In genomic region chr3:191307341-191307740, GRCh38 we compare ENCODE assay signal across 31 cellular contexts. TPM values are rescaled to one million over a fixed set of nuclear protein-coding genes. Genes with fewer than 3 reads are reported as not detected.
DNase-seq lines count a peak whose midpoint lies in the region; ATAC-seq, FAIRE-seq and TF ChIP-seq lines count a peak whose summit lies in the region.
"Had no signal": no experiment of that assay in that cellular context is flagged by ENCODE, and none has a peak within 500 bp of the region (broad histone marks: within the 10 kb centered on the region; RNA-seq: fewer than 3 reads in every experiment).

No MANE protein-coding gene starts in this region.

- no TSS peak for BruUV-seq in HepG2 (replicated peaks; lab: Mats Ljungman, UMichigan)

- no peaks in the 10 kb centered on the region for H3K27me3 Mint-ChIP-seq in stimulated activated memory B cell treated with anti-CD40 and anti-IgM and Interleukin-4, amounts not matched to agents 10 μg/mL and 1 μg/mL and 100 μg/mL, for 72 hours
- H3K27me3 Mint-ChIP-seq in neural progenitor cell (ENCODE audit: insufficient read depth, low read depth): no peaks in the 10 kb centered on the region
- H3K27me3 Mint-ChIP-seq: CD4-positive, alpha-beta memory T cell; CD4-positive, CD25-positive, alpha-beta regulatory T cell; CD8-positive, alpha-beta memory T cell had no signal

- no peaks in the 10 kb centered on the region for H3F3A ChIP-seq in neural progenitor cell (ENCODE audit: low read depth)

- H3K4me1 ChIP-seq in liver (ENCODE audit: control insufficient read depth in 4 of 4, insufficient read depth in 4 of 4, low read length in 3 of 4) (no peaks in the 10 kb centered on the region), HepG2 (ENCODE audit: insufficient read depth, low read length) (no peaks in the 10 kb centered on the region), neural progenitor cell (no peaks in the 10 kb centered on the region)
- H3K4me1 ChIP-seq: BE2C, BLaER1 had no signal

- in situ Hi-C loops in HepG2 (cut with HindIII; ENCODE audit: extremely low pct_ligation_motif_present, low pct_unique_long_range_greater_than_20kb): no loop called here

- 44% methylated on average over 4 of the region's 4 CpGs for WGBS in liver
- 19% methylated on average over 4 of the region's 4 CpGs for WGBS in HepG2 (ENCODE audit: low lambda C conversion rate)

- H3K27ac ChIP-seq in liver (ENCODE audit: low read depth in 1 of 2, low read length in 2 of 2) (no peak overlapping the region), HepG2 (ENCODE audit: extremely low read length, insufficient read depth, low read length) (no peak overlapping the region), neural progenitor cell (no peak overlapping the region)
- H3K27ac ChIP-seq: BLaER1 had no signal

- peaks cover 4% of the 10 kb centered on the region for H3K9me3 Mint-ChIP-seq in stimulated activated memory B cell treated with anti-CD40 and anti-IgM and Interleukin-4, amounts not matched to agents 10 μg/mL and 1 μg/mL and 100 μg/mL, for 72 hours
- H3K9me3 Mint-ChIP-seq in neural progenitor cell: no peaks in the 10 kb centered on the region

- FAIRE-seq in HepG2 (lab: Jason Lieb, UNC) (no peak), H54 (lab: Jason Lieb, UNC) (peak; percentile 41)
- FAIRE-seq: A204.1, GM12878, GM12892, GM18507 had no signal

- H3K36me3 ChIP-seq in liver (ENCODE audit: control insufficient read depth in 4 of 4, insufficient read depth in 3 of 4, low read depth in 1 of 4, low read length in 3 of 4) (no peaks in the 10 kb centered on the region), HepG2 (replicated peaks in 1 of 2; ENCODE audit: control insufficient read depth in 1 of 2, insufficient read depth in 2 of 2, low read length in 2 of 2) (no peaks in the 10 kb centered on the region), neural progenitor cell (no peaks in the 10 kb centered on the region)
- H3K36me3 ChIP-seq: BE2C, BLaER1 had no signal

- H3K79me2 ChIP-seq in HepG2 (ENCODE audit: insufficient read depth, low read length) (no peaks in the 10 kb centered on the region), neural progenitor cell (ENCODE audit: low read depth) (no peaks in the 10 kb centered on the region)

- no peaks in the 10 kb centered on the region for H3K9me3 ChIP-seq in liver (ENCODE audit: control insufficient read depth in 4 of 4, low read length in 3 of 4)
- no peaks in the 10 kb centered on the region for H3K9me3 ChIP-seq in HepG2 (ENCODE audit: low read length)
- no peaks in the 10 kb centered on the region for H3K9me3 ChIP-seq in neural progenitor cell (ENCODE audit: low read depth)
- H3K9me3 ChIP-seq: BE2C, BLaER1 had no signal

- TF ChIP-seq POLR2A in HepG2 (IDR thresholded peaks at IDR 0.05; ENCODE audit: insufficient read depth in 1 of 2, low read depth in 2 of 2, low read length in 2 of 2) (no peak), H54 (IDR thresholded peaks at IDR 0.05; ENCODE audit: low read depth, low read length) (no peak)

- H3K9ac ChIP-seq in liver (ENCODE audit: low read depth in 1 of 2, low read length in 2 of 2) (no peak overlapping the region), HepG2 (ENCODE audit: insufficient read depth, low read depth, low read length) (no peak overlapping the region), neural progenitor cell (no peak overlapping the region)
- H3K9ac ChIP-seq: BLaER1 had no signal

- CTCF ChIA-PET in HepG2 (lab: Yijun Ruan, JAX; ENCODE audit: low intra/inter-chr PET ratio, low total read pairs): no interaction called here

- POLR2A ChIA-PET in HepG2 (lab: Yijun Ruan, JAX): no interaction called here

- no peak overlapping the region for H3K4me3 Mint-ChIP-seq in stimulated activated memory B cell treated with anti-CD40 and anti-IgM and Interleukin-4, amounts not matched to agents 10 μg/mL and 1 μg/mL and 100 μg/mL, for 72 hours
- no peak overlapping the region for H3K4me3 Mint-ChIP-seq in neural progenitor cell
- H3K4me3 Mint-ChIP-seq: CD14-positive monocyte; CD4-positive, alpha-beta memory T cell; CD4-positive, CD25-positive, alpha-beta regulatory T cell; CD8-positive, alpha-beta memory T cell had no signal

- H3K36me3 Mint-ChIP-seq in stimulated activated memory B cell treated with anti-CD40 and anti-IgM and Interleukin-4, amounts not matched to agents 10 μg/mL and 1 μg/mL and 100 μg/mL, for 72 hours: no peaks in the 10 kb centered on the region
- no peaks in the 10 kb centered on the region for H3K36me3 Mint-ChIP-seq in neural progenitor cell
- H3K36me3 Mint-ChIP-seq: CD14-positive monocyte; CD4-positive, alpha-beta memory T cell; CD4-positive, CD25-positive, alpha-beta regulatory T cell; CD8-positive, alpha-beta memory T cell had no signal

- H3K4me3 ChIP-seq in liver (ENCODE audit: low read depth in 1 of 3, low read length in 3 of 3): no peak overlapping the region
- no peak overlapping the region for H3K4me3 ChIP-seq in HepG2 (replicated peaks in 1 of 3; ENCODE audit: insufficient read depth in 1 of 3, low read depth in 2 of 3, low read length in 3 of 3)
- H3K4me3 ChIP-seq in neural progenitor cell: no peak overlapping the region
- H3K4me3 ChIP-seq: BLaER1, GM12878 had no signal

- peak; percentile 23 to 35 for TF ChIP-seq RAD21 in liver (IDR thresholded peaks at IDR 0.05)
- TF ChIP-seq RAD21 in HepG2 (CRISPR knock-in tag; IDR thresholded peaks at IDR 0.05): no peak

- DNase-seq in HepG2 (ENCODE audit: low spot score) (no peak), H54 (ENCODE audit: insufficient read length, low spot score) (no peak), left lobe of liver (ENCODE audit: low spot score) (no peak), NCI-H2029 treated with DMSO at 0.1 percent for 48 hours (lab: John Stamatoyannopoulos, UW) (no peak), middle frontal gyrus (ENCODE audit: extremely low spot score, low spot score) (no peak), neural progenitor cell (ENCODE audit: low spot score) (no peak)
- DNase-seq: 8988T; ACHN; BE2C; C1 segment of cervical spinal cord; CD4-positive, alpha-beta memory T cell; CD4-positive, CD25-positive, alpha-beta regulatory T cell; CD8-positive, alpha-beta memory T cell; COR-L47; DMS 273 treated with DMSO at 0.1 percent for 48 hours; DMS153; DMS53; DMS79; DND-41; EL; GDM1 had no signal

- H4K20me1 ChIP-seq in HepG2 (ENCODE audit: insufficient read depth, low read length): no peaks in the 10 kb centered on the region
- no peaks in the 10 kb centered on the region for H4K20me1 ChIP-seq in neural progenitor cell (ENCODE audit: low read depth)
- H4K20me1 ChIP-seq: BLaER1 had no signal

- no peak for TF ChIP-seq CTCF in liver (IDR thresholded peaks at IDR 0.05; ENCODE audit: low read depth, low read length, missing input control)
- TF ChIP-seq CTCF in HepG2 (CRISPR knock-in tag; IDR thresholded peaks at IDR 0.05): no peak
- no peak for TF ChIP-seq CTCF in neural progenitor cell (IDR thresholded peaks at IDR 0.05)

- no peak overlapping the region for H3K4me2 ChIP-seq in HepG2 (ENCODE audit: low read depth, low read length)
- no peak overlapping the region for H3K4me2 ChIP-seq in neural progenitor cell
- H3K4me2 ChIP-seq: BLaER1 had no signal

- TF ChIP-seq EP300 in HepG2 (IDR thresholded peaks at IDR 0.05; ENCODE audit: low read depth in 2 of 2, low read length in 2 of 2) (no peak), HepG2 (CRISPR knock-in tag; IDR thresholded peaks at IDR 0.05; ENCODE audit: borderline replicate concordance) (no peak)

- H2AFZ ChIP-seq in HepG2 (ENCODE audit: low read length) (no peak overlapping the region), neural progenitor cell (replicated peaks) (no peak overlapping the region)

- H3K4me1 Mint-ChIP-seq in stimulated activated memory B cell treated with anti-CD40 and anti-IgM and Interleukin-4, amounts not matched to agents 10 μg/mL and 1 μg/mL and 100 μg/mL, for 72 hours: peaks cover 22% of the 10 kb centered on the region
- no peaks in the 10 kb centered on the region for H3K4me1 Mint-ChIP-seq in neural progenitor cell
- H3K4me1 Mint-ChIP-seq: CD14-positive monocyte; CD4-positive, alpha-beta memory T cell; CD4-positive, CD25-positive, alpha-beta regulatory T cell; CD8-positive, alpha-beta memory T cell had no signal

- H3K27ac Mint-ChIP-seq in stimulated activated memory B cell treated with anti-CD40 and anti-IgM and Interleukin-4, amounts not matched to agents 10 μg/mL and 1 μg/mL and 100 μg/mL, for 72 hours: peak overlapping the region; percentile 37
- H3K27ac Mint-ChIP-seq in neural progenitor cell: no peak overlapping the region
- H3K27ac Mint-ChIP-seq: CD14-positive monocyte; CD4-positive, alpha-beta memory T cell; CD4-positive, CD25-positive, alpha-beta regulatory T cell; CD8-positive, alpha-beta memory T cell had no signal

- ATAC-seq in HepG2: no peak
- ATAC-seq in left lobe of liver: peak; percentile 86
- ATAC-seq in stimulated activated memory B cell treated with anti-CD40 and anti-IgM and Interleukin-4, amounts not matched to agents 10 μg/mL and 1 μg/mL and 100 μg/mL, for 72 hours: no peak
- ATAC-seq: GM12878 had no signal

- intact Hi-C loops in HepG2 (cut with micrococcal nuclease; ENCODE audit: unreplicated experiment): no loop called here

- H3K27me3 ChIP-seq in liver (ENCODE audit: control insufficient read depth in 4 of 4, insufficient read depth in 4 of 4, low read length in 3 of 4): no peaks in the 10 kb centered on the region
- H3K27me3 ChIP-seq in HepG2 (ENCODE audit: control insufficient read depth in 1 of 2, insufficient read depth in 2 of 2, low read length in 2 of 2): no peaks in the 10 kb centered on the region
- H3K27me3 ChIP-seq in neural progenitor cell: no peaks in the 10 kb centered on the region
- H3K27me3 ChIP-seq: BE2C, BLaER1 had no signal

RNA-seq across cellular contexts. Expression of gene CCDC50, which starts 21.9 kb away (rescaled TPM):
- total RNA-seq in liver (10 to 100 TPM; 15.4 to 69.0 TPM), HepG2 (2016; rRNA removed; fragmentation: Illumina TruSeq; extraction: Trizol) (66.4 and 84.6 TPM in 2 replicates), left lobe of liver (35.8 TPM), neural progenitor cell (ENCODE audit: low replicate concordance) (51.2 and 56.7 TPM in 2 replicates)
- polyA plus RNA-seq in liver (10 to 100 TPM; 27.3 to 40.0 TPM), HepG2 (2011; rRNA removed) (42.8 and 47.6 TPM in 2 replicates)
- 64.1 and 70.2 TPM in 2 replicates for total RNA-seq in HepG2 (2016; cell fraction: cytosol; rRNA removed; fragmentation: Illumina TruSeq; extraction: Trizol; ENCODE audit: low read depth)
- 64.3 and 82.0 TPM in 2 replicates for total RNA-seq in HepG2 (2016; cell fraction: insoluble cytoplasmic fraction; rRNA removed; fragmentation: Illumina TruSeq; extraction: Trizol)
- total RNA-seq in HepG2 (2016; cell fraction: membrane; rRNA removed; fragmentation: Illumina TruSeq; extraction: Trizol): 93.5 and 98.5 TPM in 2 replicates
- total RNA-seq in HepG2 (2016; cell fraction: nucleus; rRNA removed; fragmentation: Illumina TruSeq; extraction: Trizol): 42.1 and 53.1 TPM in 2 replicates
- polyA plus RNA-seq in HepG2 (2011; cell fraction: cytosol; rRNA removed): 36.3 and 39.4 TPM in 2 replicates
- 30.4 and 34.1 TPM in 2 replicates for polyA plus RNA-seq in HepG2 (2011; cell fraction: nucleus; rRNA removed)
- 57.1 and 80.5 TPM in 2 replicates for polyA plus RNA-seq in HepG2 (2012)
- 73.6 and 85.5 TPM in 2 replicates for polyA plus RNA-seq in HepG2 (2016; cell fraction: cytosol; fragmentation: Illumina TruSeq; extraction: Trizol; ENCODE audit: low read depth)
- 81.6 and 82.7 TPM in 2 replicates for polyA plus RNA-seq in HepG2 (2016; cell fraction: insoluble cytoplasmic fraction; fragmentation: Illumina TruSeq; extraction: Trizol; ENCODE audit: low read depth)
- 79.3 and 86.2 TPM in 2 replicates for polyA plus RNA-seq in HepG2 (2016; cell fraction: membrane; fragmentation: Illumina TruSeq; extraction: Trizol; ENCODE audit: low read depth)
- 44.8 and 45.2 TPM in 2 replicates for polyA plus RNA-seq in HepG2 (2016; cell fraction: nucleus; fragmentation: Illumina TruSeq; extraction: Trizol; ENCODE audit: insufficient read depth, low read depth)
- polyA minus RNA-seq in HepG2 (2011; rRNA and poly(A)+ RNA removed; ENCODE audit: low replicate concordance): 36.4 and 43.0 TPM in 2 replicates
- polyA minus RNA-seq in HepG2 (2011; cell fraction: cytosol; rRNA and poly(A)+ RNA removed): 45.0 and 52.9 TPM in 2 replicates
- 135 and 139 TPM in 2 replicates for polyA minus RNA-seq in HepG2 (2011; cell fraction: nucleus; rRNA and poly(A)+ RNA removed)

RNA-seq across cellular contexts. Expression of gene UTS2B, which starts 23.0 kb away (rescaled TPM):
- not detected for total RNA-seq in liver
- under 1 TPM; 0.10 to 0.76 TPM for polyA plus RNA-seq in liver
- 0.46 TPM in 1 of 2 replicates, not detected in the other for total RNA-seq in HepG2 (2016; rRNA removed; fragmentation: Illumina TruSeq; extraction: Trizol)
- 0.71 and 1.1 TPM in 2 replicates for total RNA-seq in HepG2 (2016; cell fraction: cytosol; rRNA removed; fragmentation: Illumina TruSeq; extraction: Trizol; ENCODE audit: low read depth)
- total RNA-seq in HepG2 (2016; cell fraction: insoluble cytoplasmic fraction; rRNA removed; fragmentation: Illumina TruSeq; extraction: Trizol): 0.37 TPM in 1 of 2 replicates, not detected in the other
- 0.49 and 0.83 TPM in 2 replicates for total RNA-seq in HepG2 (2016; cell fraction: membrane; rRNA removed; fragmentation: Illumina TruSeq; extraction: Trizol)
- total RNA-seq in HepG2 (2016; cell fraction: nucleus; rRNA removed; fragmentation: Illumina TruSeq; extraction: Trizol): 1.1 and 1.6 TPM in 2 replicates
- 0.03 and 0.14 TPM in 2 replicates for polyA plus RNA-seq in HepG2 (2011; rRNA removed)
- polyA plus RNA-seq in HepG2 (2011; cell fraction: cytosol; rRNA removed): 0.04 and 0.09 TPM in 2 replicates
- polyA plus RNA-seq in HepG2 (2011; cell fraction: nucleus; rRNA removed): not detected in 2 replicates
- polyA plus RNA-seq in HepG2 (2012): 0.42 TPM in 1 of 2 replicates, not detected in the other
- polyA plus RNA-seq in HepG2 (2016; cell fraction: cytosol; fragmentation: Illumina TruSeq; extraction: Trizol; ENCODE audit: low read depth): 0.34 TPM in 1 of 2 replicates, not detected in the other
- not detected in 2 replicates for polyA plus RNA-seq in HepG2 (2016; cell fraction: insoluble cytoplasmic fraction; fragmentation: Illumina TruSeq; extraction: Trizol; ENCODE audit: low read depth)
- not detected in 2 replicates for polyA plus RNA-seq in HepG2 (2016; cell fraction: membrane; fragmentation: Illumina TruSeq; extraction: Trizol; ENCODE audit: low read depth)
- polyA plus RNA-seq in HepG2 (2016; cell fraction: nucleus; fragmentation: Illumina TruSeq; extraction: Trizol; ENCODE audit: insufficient read depth, low read depth): not detected in 2 replicates
- polyA minus RNA-seq in HepG2 (2011; rRNA and poly(A)+ RNA removed; ENCODE audit: low replicate concordance): 0.32 and 1.1 TPM in 2 replicates
- 1.1 TPM in 1 of 2 replicates, not detected in the other for polyA minus RNA-seq in HepG2 (2011; cell fraction: cytosol; rRNA and poly(A)+ RNA removed)
- 3.4 and 3.6 TPM in 2 replicates for polyA minus RNA-seq in HepG2 (2011; cell fraction: nucleus; rRNA and poly(A)+ RNA removed)
- total RNA-seq in left lobe of liver: 0.15 TPM
- total RNA-seq in neural progenitor cell (ENCODE audit: low replicate concordance): not detected in 2 replicates
- total RNA-seq: CD4-positive, alpha-beta memory T cell; CD4-positive, CD25-positive, alpha-beta regulatory T cell; CD8-positive, alpha-beta memory T cell; Daoy; G401 had no signal
- polyA plus RNA-seq: CD14-positive monocyte; CD4-positive, alpha-beta memory T cell; CD4-positive, CD25-positive, alpha-beta regulatory T cell; CD8-positive, alpha-beta memory T cell had no signal
